Comparison of ENCODE assay signal across 8 cellular contexts in genomic region chr19:489418-490196, GRCh38. TPM values are rescaled to one million over a fixed set of nuclear protein-coding genes. Genes with fewer than 3 reads are reported as not detected.
A peak's percentile ranks its signal among the peaks of the same experiment; 100 is the strongest.
DNase-seq lines count a peak whose midpoint lies in the region; ATAC-seq lines count a peak whose summit lies in the region.

No MANE protein-coding gene starts in this region.

- no peak overlapping the region for H3K23ac ChIP-seq in trophoblast cell (ENCODE audit: low read length)

- ATAC-seq in GM21717 (IDR thresholded peaks at IDR 0.05; ENCODE audit: unreplicated experiment) = peak; percentile 6

- intact Hi-C loops in activated CD4-positive, alpha-beta memory T cell treated with anti-CD3 and anti-CD28 coated beads for 36 hours (cut with micrococcal nuclease) = loop anchor here (1.0 kb wide), 1 partner anchor 18 kb away; the partner anchor contains the start of gene TPGS1

- peaks cover 4% of the 10 kb centered on the region for H3K79me2 ChIP-seq in trophoblast cell (ENCODE audit: control insufficient read depth, insufficient read depth, low read length, poor library complexity)

- H3K27me3 Mint-ChIP-seq in activated CD4-positive, alpha-beta memory T cell treated with anti-CD3 and anti-CD28 coated beads for 36 hours = peaks cover 12% of the 10 kb centered on the region

- POLR2A ChIA-PET in activated CD4-positive, alpha-beta memory T cell treated with anti-CD3 and anti-CD28 coated beads for 36 hours (lab: Charles Lee) = interaction anchor here (1.1 to 2.3 kb wide), 2 partner anchors 17 to 21 kb away, joined by 9 to 16 read pairs; partner anchors contain the start of gene TPGS1

- H3K9me3 Mint-ChIP-seq in activated CD4-positive, alpha-beta memory T cell treated with anti-CD3 and anti-CD28 coated beads for 36 hours = peaks cover 2% of the 10 kb centered on the region

- no peak overlapping the region for H2BK12ac ChIP-seq in trophoblast cell (ENCODE audit: low read length)

- peak overlapping the region; percentile 78 for H3K4me3 Mint-ChIP-seq in activated CD4-positive, alpha-beta memory T cell treated with anti-CD3 and anti-CD28 coated beads for 36 hours

- peak overlapping the region; percentile 61 for H4K12ac ChIP-seq in trophoblast cell (ENCODE audit: low read depth, low read length)

- H3K4me2 ChIP-seq in trophoblast cell (ENCODE audit: low read length) = peak overlapping the region; percentile 99

- peak overlapping the region; percentile 17 for H2AK5ac ChIP-seq in trophoblast cell (ENCODE audit: low read length)

- peak overlapping the region; percentile 28 for H3K14ac ChIP-seq in trophoblast cell (ENCODE audit: low read length)

- H3K4me1 ChIP-seq in trophoblast cell (ENCODE audit: control insufficient read depth in 1 of 2, insufficient read depth in 2 of 2, low read length in 2 of 2) = peaks cover 14 to 22% of the 10 kb centered on the region in 2 experiments

- H3K36me3 ChIP-seq in trophoblast cell (ENCODE audit: control insufficient read depth in 1 of 2, insufficient read depth in 2 of 2, low read length in 2 of 2) = no peaks in the 10 kb centered on the region

- CTCF ChIA-PET in activated CD4-positive, alpha-beta memory T cell treated with anti-CD3 and anti-CD28 coated beads for 36 hours (lab: Charles Lee) = interaction anchor here (0.8 to 1.7 kb wide), 3 partner anchors 9 to 21 kb away, joined by 3 to 17 read pairs (median 9); no protein-coding TSS in a partner anchor

- peaks cover 22% of the 10 kb centered on the region for H3K79me1 ChIP-seq in trophoblast cell (ENCODE audit: low read length)

- H4K91ac ChIP-seq in trophoblast cell (ENCODE audit: low read depth, low read length) = peak overlapping the region; percentile 40

- peak overlapping the region; percentile 62 for H3K18ac ChIP-seq in trophoblast cell (ENCODE audit: low read length)

- H3K27ac ChIP-seq in trophoblast cell (ENCODE audit: low read depth, low read length) = peak overlapping the region; percentile 45

- peak overlapping the region; percentile 96 for H3K4me3 ChIP-seq in trophoblast cell (ENCODE audit: low read depth, low read length)

- no peaks in the 10 kb centered on the region for H3K27me3 ChIP-seq in trophoblast cell (ENCODE audit: insufficient read depth, low read length)

- peak overlapping the region; percentile 18 for H3K4ac ChIP-seq in trophoblast cell (ENCODE audit: low read depth, low read length)

- peak overlapping the region; percentile 80 for H4K8ac ChIP-seq in trophoblast cell (ENCODE audit: low read depth, low read length)

- peaks cover 7% of the 10 kb centered on the region for H3K9me3 ChIP-seq in trophoblast cell (ENCODE audit: insufficient read depth, low read depth, low read length)

- H3K9ac ChIP-seq in trophoblast cell (ENCODE audit: low read length) = peak overlapping the region; percentile 89

- H2BK120ac ChIP-seq in trophoblast cell (ENCODE audit: insufficient read depth, low read length, poor library complexity) = no peak overlapping the region

- H3K36me3 Mint-ChIP-seq in activated CD4-positive, alpha-beta memory T cell treated with anti-CD3 and anti-CD28 coated beads for 36 hours = no peaks in the 10 kb centered on the region

- H2BK5ac ChIP-seq in trophoblast cell (ENCODE audit: low read depth, low read length, poor library complexity) = no peak overlapping the region

- DNase-seq in C1 segment of cervical spinal cord (lab: John Stamatoyannopoulos, UW) (peak in 8 of 14 donors; percentile 40 to 75 (median 61)), globus pallidus (ENCODE audit: low spot score) (peak; percentile 50), trophoblast cell (no peak), NCI-H526 treated with DMSO at 0.1 percent for 48 hours (lab: John Stamatoyannopoulos, UW) (no peak), COLO829 (ENCODE audit: low spot score) (no peak), DMS153 (lab: John Stamatoyannopoulos, UW) (no peak)
- peak; percentile 34 for DNase-seq in activated CD4-positive, alpha-beta memory T cell treated with anti-CD3 and anti-CD28 coated beads for 36 hours

- no CpG with 5 or more reads among the region's 61 CpGs for WGBS in trophoblast cell (ENCODE audit: extremely low coverage, insufficient coverage, insufficient read length)

- H3K27ac Mint-ChIP-seq in activated CD4-positive, alpha-beta memory T cell treated with anti-CD3 and anti-CD28 coated beads for 36 hours = peak overlapping the region; percentile 49

- peaks cover 5% of the 10 kb centered on the region for H3K4me1 Mint-ChIP-seq in activated CD4-positive, alpha-beta memory T cell treated with anti-CD3 and anti-CD28 coated beads for 36 hours (ENCODE audit: low read depth)

- peak overlapping the region; percentile 31 for H2AFZ ChIP-seq in trophoblast cell (ENCODE audit: insufficient read depth, low read length, poor library complexity)

RNA-seq across cellular contexts. Expression of gene MADCAM1, which starts 6.7 kb away (rescaled TPM):
- total RNA-seq in activated CD4-positive, alpha-beta memory T cell treated with anti-CD3 and anti-CD28 coated beads for 36 hours = under 1 TPM; 0.22 to 0.36 TPM
- polyA plus RNA-seq in trophoblast cell (2013) = 0.45 and 0.54 TPM in 2 replicates

RNA-seq across cellular contexts. Expression of gene TPGS1, which starts 17.7 kb away (rescaled TPM):
- total RNA-seq in activated CD4-positive, alpha-beta memory T cell treated with anti-CD3 and anti-CD28 coated beads for 36 hours = 1 to 10 TPM; 8.1 to 8.5 TPM
- polyA plus RNA-seq in trophoblast cell (2013) = 4.2 and 4.8 TPM in 2 replicates

RNA-seq across cellular contexts. Expression of gene SHC2, which starts 28.8 kb away (rescaled TPM):
- total RNA-seq in activated CD4-positive, alpha-beta memory T cell treated with anti-CD3 and anti-CD28 coated beads for 36 hours = under 1 TPM in 1 of 2 experiments, not detected in 1; 0.21 TPM
- polyA plus RNA-seq in trophoblast cell (2013) = 18.7 and 19.2 TPM in 2 replicates

RNA-seq across cellular contexts. Expression of gene CDC34, which starts 42.0 kb away (rescaled TPM):
- total RNA-seq in activated CD4-positive, alpha-beta memory T cell treated with anti-CD3 and anti-CD28 coated beads for 36 hours = 10 to 100 TPM; 45.9 to 46.4 TPM
- polyA plus RNA-seq in trophoblast cell (2013) = 85.4 and 86.0 TPM in 2 replicates

RNA-seq across cellular contexts. Expression of gene GZMM, which starts 54.2 kb away (rescaled TPM):
- 10 to 100 TPM; 27.2 to 27.4 TPM for total RNA-seq in activated CD4-positive, alpha-beta memory T cell treated with anti-CD3 and anti-CD28 coated beads for 36 hours
- polyA plus RNA-seq in trophoblast cell (2013) = 0.08 and 0.12 TPM in 2 replicates

Comparison
In these comparisons a context has a peak if more than half of its experiments do, and no peak if none do; other contexts are left out.
1. DNase-seq: peak in C1 segment of cervical spinal cord (8 of 14), activated CD4-positive, alpha-beta memory T cell treated with anti-CD3 and anti-CD28 coated beads for 36 hours (single experiment) and globus pallidus (single experiment); none in trophoblast cell (0 of 2), NCI-H526 treated with DMSO at 0.1 percent for 48 hours (single experiment), COLO829 (single experiment) and DMS153 (single experiment).